ENCODE assay signal across 21 cellular contexts in genomic region chr2:100018312-100018711, GRCh38.
DNase-seq lines count a peak whose midpoint lies in the region; ATAC-seq and TF ChIP-seq lines count a peak whose summit lies in the region.
"Had no signal": no experiment of that assay in that cellular context is flagged by ENCODE, and none has a peak within 500 bp of the region (broad histone marks: within the 10 kb centered on the region; RNA-seq: fewer than 3 reads in every experiment).

No MANE protein-coding gene starts in this region.

- H3K27me3 ChIP-seq in ACC112 (ENCODE audit: insufficient read depth, low read length) (no peaks in the 10 kb centered on the region), neural cell (ENCODE audit: insufficient read depth, low read depth, low read length) (no peaks in the 10 kb centered on the region), body of pancreas (no peaks in the 10 kb centered on the region)
- H3K27me3 ChIP-seq: BLaER1 had no signal

- peaks cover 13% of the 10 kb centered on the region for H3F3A ChIP-seq in neural cell (ENCODE audit: insufficient read depth, low read length, poor library complexity, severe bottlenecking)

- ATAC-seq in body of pancreas, result no peak
- ATAC-seq: GM12878, Panc1 had no signal

- peaks cover 9% of the 10 kb centered on the region for H3K36me3 Mint-ChIP-seq in HFFc6 (ENCODE audit: low read depth)
- no peaks in the 10 kb centered on the region for H3K36me3 Mint-ChIP-seq in chondrocyte (ENCODE audit: low read depth)
- no peaks in the 10 kb centered on the region for H3K36me3 Mint-ChIP-seq in activated CD4-positive, alpha-beta T cell treated with anti-CD3 and anti-CD28 coated beads, Interleukin-2, amount 10 ng/mL, durations not matched to agents 24 days and 14 days (ENCODE audit: low read depth)

- H2AFZ ChIP-seq in ACC112 (ENCODE audit: low read length, unreplicated experiment), result no peak overlapping the region
- no peak overlapping the region for H2AFZ ChIP-seq in neural cell (ENCODE audit: low read depth, low read length)

- H3K27ac ChIP-seq in ACC112 (ENCODE audit: low read depth, low read length) (peak overlapping the region; percentile 40), neural cell (ENCODE audit: low read length) (no peak overlapping the region), body of pancreas (no peak overlapping the region)
- H3K27ac ChIP-seq: BLaER1 had no signal

- H3K9me2 ChIP-seq in neural cell (ENCODE audit: insufficient read depth, low read length), result no peaks in the 10 kb centered on the region

- H3K9me3 Mint-ChIP-seq in HFFc6 (no peaks in the 10 kb centered on the region), chondrocyte (ENCODE audit: low read depth) (no peaks in the 10 kb centered on the region)
- no peaks in the 10 kb centered on the region for H3K9me3 Mint-ChIP-seq in activated CD4-positive, alpha-beta T cell treated with anti-CD3 and anti-CD28 coated beads, Interleukin-2, amount 10 ng/mL, durations not matched to agents 24 days and 14 days
- H3K9me3 Mint-ChIP-seq: CD4-positive, alpha-beta T cell; IgD-negative memory B cell had no signal

- TF ChIP-seq RAD21 in neural cell (conservative IDR thresholded peaks at IDR 0.05), result no peak

- no peak for TF ChIP-seq CTCF in HFFc6 (IDR thresholded peaks at IDR 0.05)
- TF ChIP-seq CTCF in chondrocyte (IDR thresholded peaks at IDR 0.05), result no peak
- TF ChIP-seq CTCF in neural cell (IDR thresholded peaks at IDR 0.05; ENCODE audit: poor library complexity, severe bottlenecking), result no peak
- TF ChIP-seq CTCF in body of pancreas (IDR thresholded peaks at IDR 0.05), result no peak

- WGBS in body of pancreas, 2 donors, result 87 to 89% methylated on average over 3 of the region's 3 CpGs

- H3K4me2 ChIP-seq in neural cell (ENCODE audit: low read length), result no peak overlapping the region
- H3K4me2 ChIP-seq: BLaER1 had no signal

- H3K79me2 ChIP-seq in ACC112 (ENCODE audit: control insufficient read depth, insufficient read depth, low read length, unreplicated experiment) (no peaks in the 10 kb centered on the region), neural cell (replicated peaks; ENCODE audit: insufficient read depth, low read length) (peaks cover 5% of the 10 kb centered on the region)

- H3K9me3 ChIP-seq in neural cell (ENCODE audit: low read length) (no peaks in the 10 kb centered on the region), body of pancreas (no peaks in the 10 kb centered on the region)
- H3K9me3 ChIP-seq: BLaER1 had no signal

- no peak for TF ChIP-seq POLR2A in body of pancreas (IDR thresholded peaks at IDR 0.05)

- peaks cover 14% of the 10 kb centered on the region for H3K4me1 Mint-ChIP-seq in HFFc6 (ENCODE audit: low read depth)
- H3K4me1 Mint-ChIP-seq in chondrocyte (ENCODE audit: low read depth), result peaks cover 22% of the 10 kb centered on the region
- H3K4me1 Mint-ChIP-seq in activated CD4-positive, alpha-beta T cell treated with anti-CD3 and anti-CD28 coated beads, Interleukin-2, amount 10 ng/mL, durations not matched to agents 24 days and 14 days, result no peaks in the 10 kb centered on the region

- no peaks in the 10 kb centered on the region for H4K20me1 ChIP-seq in neural cell (ENCODE audit: insufficient read depth)

- H3K36me3 ChIP-seq in ACC112 (ENCODE audit: insufficient read depth, low read length) (no peaks in the 10 kb centered on the region), neural cell (ENCODE audit: insufficient read depth, low read length) (no peaks in the 10 kb centered on the region), body of pancreas (replicated peaks in 1 of 2; ENCODE audit: insufficient read depth in 1 of 2, low read depth in 2 of 2) (no peaks in the 10 kb centered on the region)

- H3K27me3 Mint-ChIP-seq in HFFc6 (ENCODE audit: insufficient read depth), result no peaks in the 10 kb centered on the region; the same call in none of the 2 replicates
- no peaks in the 10 kb centered on the region for H3K27me3 Mint-ChIP-seq in chondrocyte (ENCODE audit: low read depth)
- H3K27me3 Mint-ChIP-seq in activated CD4-positive, alpha-beta T cell treated with anti-CD3 and anti-CD28 coated beads, Interleukin-2, amount 10 ng/mL, durations not matched to agents 24 days and 14 days, result no peaks in the 10 kb centered on the region
- H3K27me3 Mint-ChIP-seq: CD4-positive, alpha-beta T cell; IgD-negative memory B cell had no signal

- H3K4me3 ChIP-seq in ACC112 (ENCODE audit: low read depth, low read length) (no peak overlapping the region), neural cell (ENCODE audit: low read length) (no peak overlapping the region), body of pancreas (no peak overlapping the region)
- H3K4me3 ChIP-seq: BLaER1, GM12878 had no signal

- peak; percentile 98 for TF ChIP-seq EP300 in neural cell (conservative IDR thresholded peaks at IDR 0.05; ENCODE audit: poor library complexity, severe bottlenecking)

- peaks cover 38% of the 10 kb centered on the region for H3K4me1 ChIP-seq in ACC112 (ENCODE audit: control insufficient read depth, insufficient read depth, low read length, unreplicated experiment)
- H3K4me1 ChIP-seq in body of pancreas, result no peaks in the 10 kb centered on the region

- H3K27ac Mint-ChIP-seq in HFFc6 (peak overlapping the region; percentile 79), chondrocyte (ENCODE audit: unreplicated experiment) (no peak overlapping the region)
- no peak overlapping the region for H3K27ac Mint-ChIP-seq in activated CD4-positive, alpha-beta T cell treated with anti-CD3 and anti-CD28 coated beads, Interleukin-2, amount 10 ng/mL, durations not matched to agents 24 days and 14 days
- H3K27ac Mint-ChIP-seq: CD4-positive, alpha-beta T cell; IgD-negative memory B cell had no signal

- DNase-seq in HFFc6, result no peak
- DNase-seq in chondrocyte (ENCODE audit: low spot score), result no peak
- no peak for DNase-seq in activated CD4-positive, alpha-beta T cell treated with anti-CD3 and anti-CD28 coated beads, Interleukin-2, amount 10 ng/mL, durations not matched to agents 24 days and 14 days
- no peak for DNase-seq in body of pancreas
- DNase-seq in SHP77 (lab: John Stamatoyannopoulos, UW), result no peak
- DNase-seq: CD4-positive, alpha-beta T cell; COR-L47; DMS79 treated with DMSO at 0.1 percent for 48 hours; H7; NCI-H1105; NCI-H146; NCI-H2029; NCI-H524; NCI-H774; NK-92 treated with Interleukin-12 subunit alpha and Interleukin-12 subunit beta, amount 100 ng/mL, for 24 hours had no signal

- H3K4me3 Mint-ChIP-seq in HFFc6, result peak overlapping the region; percentile 79
- H3K4me3 Mint-ChIP-seq in chondrocyte (ENCODE audit: unreplicated experiment), result peak overlapping the region; percentile 37
- H3K4me3 Mint-ChIP-seq in activated CD4-positive, alpha-beta T cell treated with anti-CD3 and anti-CD28 coated beads, Interleukin-2, amount 10 ng/mL, durations not matched to agents 24 days and 14 days, result no peak overlapping the region
- H3K4me3 Mint-ChIP-seq: CD4-positive, alpha-beta T cell; IgD-negative memory B cell had no signal

- intact Hi-C loops in activated CD4-positive, alpha-beta T cell treated with anti-CD3 and anti-CD28 coated beads, Interleukin-2, amount 10 ng/mL, durations not matched to agents 24 days and 14 days (cut with micrococcal nuclease), result no loop called here
- intact Hi-C loops in body of pancreas (cut with DNase I), result no loop called here

- H3K9ac ChIP-seq in neural cell (ENCODE audit: low read length), result no peak overlapping the region
- H3K9ac ChIP-seq: BLaER1 had no signal

TF ChIP-seq in neural cell, 6 proteins besides CTCF, POLR2A, EP300 and RAD21:
- TF ChIP-seq MXI1 (conservative IDR thresholded peaks at IDR 0.05; ENCODE audit: poor library complexity, severe bottlenecking), result peak; percentile 33
- TF ChIP-seq EZH2 (IDR thresholded peaks at IDR 0.05; ENCODE audit: borderline replicate concordance, insufficient read depth, low read length, poor library complexity, severe bottlenecking), result no peak
- TF ChIP-seq SMC3 (conservative IDR thresholded peaks at IDR 0.05; ENCODE audit: poor library complexity), result peak; percentile 15
- peak; percentile 97 for TF ChIP-seq REST (IDR thresholded peaks at IDR 0.05; ENCODE audit: borderline replicate concordance)
- TF ChIP-seq TAF1 (IDR thresholded peaks at IDR 0.05; ENCODE audit: low read depth), result no peak
- TF ChIP-seq POLR2AphosphoS5 (IDR thresholded peaks at IDR 0.05), result peak; percentile 96
